Comparison of ENCODE assay signal across 19 cellular contexts in the genomic region with DNA sequence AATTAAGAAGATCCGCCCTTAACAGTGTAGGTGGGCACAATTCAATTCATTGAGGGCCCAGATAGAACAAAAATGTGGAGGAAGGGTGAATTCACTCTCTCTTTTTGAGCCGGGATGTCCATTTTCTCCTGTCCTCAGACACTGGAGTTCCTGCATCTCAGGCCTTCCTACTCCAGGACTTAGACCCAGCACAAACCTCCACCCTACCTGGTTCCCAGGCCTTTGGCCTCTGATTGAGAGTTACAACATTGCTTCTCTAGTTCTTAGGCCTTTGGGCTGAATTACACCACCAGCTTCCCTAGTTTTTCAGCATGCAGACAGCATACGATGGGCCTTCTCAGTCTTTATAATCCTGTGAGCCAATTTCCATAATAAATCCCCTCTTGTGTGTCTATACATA.
"Had no signal": no experiment of that assay in that cellular context is flagged by ENCODE, and none has a peak within 500 bp of the region (broad histone marks: within the 10 kb centered on the region; RNA-seq: fewer than 3 reads in every experiment).

No MANE protein-coding gene starts in this region.

- H3K27ac ChIP-seq: epithelial cell of prostate, esophagus muscularis mucosa, gastrocnemius medialis, ovary, right atrium auricular region, suprapubic skin, tibial artery, upper lobe of left lung, uterus had no signal

- H3K4me3 Mint-ChIP-seq: natural killer cell, neural crest cell had no signal

- H3K4me1 ChIP-seq: gastrocnemius medialis, right atrium auricular region, tibial artery, uterus had no signal

- H3K27ac Mint-ChIP-seq: natural killer cell had no signal

- H3K36me3 Mint-ChIP-seq: natural killer cell had no signal

- FAIRE-seq: keratinocyte had no signal

- ATAC-seq: gastrocnemius medialis, left cardiac atrium, natural killer cell had no signal

- H3K4me2 ChIP-seq: smooth muscle cell had no signal

- H3K9me3 ChIP-seq: esophagus muscularis mucosa, gastrocnemius medialis, ovary, right atrium auricular region, suprapubic skin, tibial artery, upper lobe of left lung, uterus had no signal

- DNase-seq: effector memory CD4-positive, alpha-beta T cell; gastrocnemius medialis; glutamatergic neuron; left cardiac atrium; mammary epithelial cell; natural killer cell; ovary; stimulated activated CD4-positive, alpha-beta T cell treated with anti-CD3 and anti-CD28 coated beads, Interleukin-2, amount 100 ng/mL, for 48 hours; stimulated activated naive CD4-positive, alpha-beta T cell treated with Interleukin-2 at 50 U/mL for 16 hours; tibial artery; upper lobe of left lung; uterus had no signal

- H3K4me1 Mint-ChIP-seq: natural killer cell had no signal

- H3K4me3 ChIP-seq: esophagus muscularis mucosa, gastrocnemius medialis, ovary, right atrium auricular region, smooth muscle cell, suprapubic skin, tibial artery, upper lobe of left lung, uterus had no signal

- H3K36me3 ChIP-seq: esophagus muscularis mucosa, gastrocnemius medialis, ovary, right atrium auricular region, suprapubic skin, tibial artery, upper lobe of left lung, uterus had no signal

- H3K9me3 Mint-ChIP-seq: natural killer cell, neural crest cell had no signal

- H3K27me3 ChIP-seq: esophagus muscularis mucosa, gastrocnemius medialis, ovary, right atrium auricular region, suprapubic skin, tibial artery, upper lobe of left lung, uterus had no signal
